Comparison of ENCODE assay signal across 20 cellular contexts in the genomic region with DNA sequence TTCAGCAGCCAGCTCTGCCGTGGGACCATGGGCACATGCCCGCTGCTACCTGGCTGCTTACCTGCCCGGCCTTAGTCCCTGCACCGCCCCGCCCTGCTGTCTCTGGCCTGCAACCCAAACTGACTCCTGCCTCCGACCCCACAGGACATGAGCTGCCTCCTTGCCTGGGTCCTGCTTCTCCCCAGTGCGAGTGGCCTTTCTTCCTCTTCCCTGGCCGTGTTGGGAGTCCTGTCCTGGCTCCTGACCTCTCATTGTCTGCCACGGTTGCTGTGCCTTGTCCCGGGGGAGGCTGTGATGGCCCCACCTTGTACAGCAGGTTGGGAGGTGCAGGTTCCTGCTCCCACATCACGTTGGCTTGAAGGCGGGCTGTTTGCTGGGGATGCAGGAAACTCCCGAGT.
"Had no signal": no experiment of that assay in that cellular context is flagged by ENCODE, and none has a peak within 500 bp of the region (broad histone marks: within the 10 kb centered on the region; RNA-seq: fewer than 3 reads in every experiment).

No MANE protein-coding gene starts in this region.

- H3K36me3 ChIP-seq: breast epithelium had no signal

- H3K27ac ChIP-seq: breast epithelium, VCaP had no signal

- DNase-seq: activated CD4-positive, alpha-beta memory T cell treated with anti-CD3 and anti-CD28 coated beads for 36 hours; activated CD4-positive, alpha-beta T cell treated with anti-CD3 and anti-CD28 coated beads, Interleukin-2, amount 10 ng/mL, durations not matched to agents 7 days and 5 days; activated CD4-positive, CD25-positive, alpha-beta regulatory T cell; activated CD8-positive, alpha-beta memory T cell treated with anti-CD3 and anti-CD28 coated beads, Interleukin-2, amount 50 U/mL, for 4 hours; activated effector memory CD4-positive, alpha-beta T cell treated with Interleukin-2 at 50 U/mL for 16 hours; activated naive CD4-positive, alpha-beta T cell; aorta; central memory CD4-positive, alpha-beta T cell; Karpas-422; NCI-H146; NCI-H187 treated with DMSO at 0.1 percent for 48 hours; NCI-H2081 treated with DMSO at 0.1 percent for 48 hours; NCI-H446; NCI-H524; SIG-M5; T-cell had no signal

- FAIRE-seq: K562, RCC 7860 had no signal

- ATAC-seq: K562, T-cell had no signal

- H3K27me3 ChIP-seq: breast epithelium had no signal

- H3K4me1 ChIP-seq: breast epithelium had no signal

- H3K4me3 ChIP-seq: breast epithelium, K562 had no signal

- H3K9me3 ChIP-seq: breast epithelium had no signal
